ENCODE assay signal across 9 cellular contexts in genomic region chr6:3748208-3748701, GRCh38. TPM values are rescaled to one million over a fixed set of nuclear protein-coding genes. Genes with fewer than 3 reads are reported as not detected.
A peak's percentile ranks its signal among the peaks of the same experiment; 100 is the strongest.
DNase-seq lines count a peak whose midpoint lies in the region; ATAC-seq, FAIRE-seq and TF ChIP-seq lines count a peak whose summit lies in the region.
"Had no signal": no experiment of that assay in that cellular context is flagged by ENCODE, and none has a peak within 500 bp of the region (broad histone marks: within the 10 kb centered on the region; RNA-seq: fewer than 3 reads in every experiment).

No MANE protein-coding gene starts in this region.

- H3K9me1 ChIP-seq in endothelial cell of umbilical vein (replicated peaks; ENCODE audit: control insufficient read depth, extremely low read depth, insufficient read depth, low read length) = no peaks in the 10 kb centered on the region

- H3K9me3 ChIP-seq in endothelial cell of umbilical vein (replicated peaks; ENCODE audit: control insufficient read depth, insufficient read depth, low read length) = no peaks in the 10 kb centered on the region
- H3K9me3 ChIP-seq in testis = no peaks in the 10 kb centered on the region

- peak; percentile 30 for DNase-seq in NCI-H510A treated with DMSO at 0.1 percent for 48 hours (lab: John Stamatoyannopoulos, UW)
- no peak for DNase-seq in NCI-H510A (lab: John Stamatoyannopoulos, UW)
- DNase-seq in LNCaP clone FGC (ENCODE audit: low read depth) = peak; percentile 34
- DNase-seq in UCSD-AML1 (lab: John Stamatoyannopoulos, UW; ENCODE audit: unreplicated experiment) = peak; percentile 56
- peak; percentile 84 for DNase-seq in endothelial cell of umbilical vein (ENCODE audit: low read depth, low spot score)
- DNase-seq in mesothelial cell of epicardium (ENCODE audit: low spot score in 2 of 2, unreplicated experiment in 2 of 2) = peak in 1 of 2 experiments; percentile 26
- peak; percentile 73 for DNase-seq in testis

- H3K27me3 ChIP-seq in endothelial cell of umbilical vein (ENCODE audit: control insufficient read depth in 2 of 2, insufficient read depth in 2 of 2, low read length in 2 of 2) (no peaks in the 10 kb centered on the region), testis (no peaks in the 10 kb centered on the region)

- H4K20me1 ChIP-seq in endothelial cell of umbilical vein (replicated peaks; ENCODE audit: control insufficient read depth, extremely low read depth, insufficient read depth, low read length) = peaks cover 2% of the 10 kb centered on the region

- H3K27ac Mint-ChIP-seq in mesothelial cell of epicardium = peak overlapping the region; percentile 94

- no peak overlapping the region for H2AFZ ChIP-seq in endothelial cell of umbilical vein (ENCODE audit: low read depth, low read length)

- TF ChIP-seq POLR2A in endothelial cell of umbilical vein (IDR thresholded peaks at IDR 0.05; ENCODE audit: low read depth, low read length) (peak; percentile 59), testis (IDR thresholded peaks at IDR 0.05) (no peak)

- H3K79me2 ChIP-seq in endothelial cell of umbilical vein (ENCODE audit: control insufficient read depth, insufficient read depth, low read length) = peaks cover 85% of the 10 kb centered on the region

- dilution Hi-C loops in endothelial cell of umbilical vein (cut with MboI; ENCODE audit: extremely low pct_ligation_motif_present, low sequenced_read_pairs) = no loop called here

- WGBS in testis, 2 donors = 69% methylated on average over 10 of the region's 10 CpGs

- peak; percentile 92 for FAIRE-seq in endothelial cell of umbilical vein (lab: Jason Lieb, UNC)

- TF ChIP-seq CTCF in LNCaP clone FGC (IDR thresholded peaks at IDR 0.05; ENCODE audit: control insufficient read depth, extremely low read depth, insufficient read depth) (peak; percentile 64), endothelial cell of umbilical vein (IDR thresholded peaks at IDR 0.05; ENCODE audit: extremely low read depth in 1 of 2, insufficient read depth in 1 of 2, low read depth in 1 of 2, low read length in 2 of 2) (peak; percentile 60 to 85), mesothelial cell of epicardium (IDR thresholded peaks at IDR 0.05; ENCODE audit: unreplicated experiment) (no peak), testis (IDR thresholded peaks at IDR 0.05) (peak in 2 of 3 experiments; percentile 49 to 53)

- POLR2A ChIA-PET in endothelial cell of umbilical vein (lab: Charles Lee) = interaction anchor here (0.9 to 2.9 kb wide), 4 partner anchors 49 to 165 kb away, joined by 3 to 15 read pairs (median 8); no protein-coding TSS in a partner anchor

- ATAC-seq in HG03097 (IDR thresholded peaks at IDR 0.05; ENCODE audit: low FRiP score, unreplicated experiment) = no peak

- no peaks in the 10 kb centered on the region for H3K27me3 Mint-ChIP-seq in mesothelial cell of epicardium (ENCODE audit: low read depth)

- H3K4me1 ChIP-seq in endothelial cell of umbilical vein (ENCODE audit: control insufficient read depth, extremely low read depth, insufficient read depth, low read length) = peaks cover 68% of the 10 kb centered on the region
- peaks cover 19% of the 10 kb centered on the region for H3K4me1 ChIP-seq in testis

- intact Hi-C loops in endothelial cell of umbilical vein (cut with micrococcal nuclease) (loop anchor here (1.0 to 10.0 kb wide), 7 partner anchors 48 to 387 kb away; partner anchors contain the start of gene ECI2), testis (cut with DNase I; ENCODE audit: low total_unique reads) (loop anchor here (10.0 kb wide), 2 partner anchors 77 to 247 kb away; no protein-coding TSS in a partner anchor)

- H3K4me3 ChIP-seq in LNCaP clone FGC (ENCODE audit: low read depth, low read length) (no peak overlapping the region), endothelial cell of umbilical vein (replicated peaks in 1 of 3; ENCODE audit: insufficient read depth in 1 of 3, low read depth in 1 of 3, low read length in 3 of 3) (peak overlapping the region in 2 of 3 experiments; percentile 89 to 96), testis (no peak overlapping the region)

- peaks cover 52% of the 10 kb centered on the region for H3K4me1 Mint-ChIP-seq in mesothelial cell of epicardium

- peak overlapping the region; percentile 71 for H3K4me2 ChIP-seq in endothelial cell of umbilical vein (ENCODE audit: insufficient read depth, low read length)

- peak overlapping the region; percentile 84 for H3K4me3 Mint-ChIP-seq in mesothelial cell of epicardium

- H3K9me3 Mint-ChIP-seq in mesothelial cell of epicardium = no peaks in the 10 kb centered on the region
- H3K9me3 Mint-ChIP-seq: CD4-positive, alpha-beta memory T cell had no signal

- peak overlapping the region; percentile 100 for H3K9ac ChIP-seq in endothelial cell of umbilical vein (replicated peaks; ENCODE audit: extremely low read depth, insufficient read depth, low read length)

- no peaks in the 10 kb centered on the region for H3K36me3 Mint-ChIP-seq in mesothelial cell of epicardium
- H3K36me3 Mint-ChIP-seq: CD4-positive, alpha-beta memory T cell had no signal

- CTCF ChIA-PET in endothelial cell of umbilical vein (lab: Charles Lee) = interaction anchor here (0.7 to 3.7 kb wide), 23 partner anchors 23 to 260 kb away, joined by 3 to 75 read pairs (median 4); partner anchors contain the start of gene FAM50B

- no TSS peak for BruUV-seq in endothelial cell of umbilical vein (replicated peaks; lab: Mats Ljungman, UMichigan)

- H3K27ac ChIP-seq in endothelial cell of umbilical vein (ENCODE audit: insufficient read depth, low read depth, low read length) (peak overlapping the region; percentile 99), testis (no peak overlapping the region)

- H3K36me3 ChIP-seq in endothelial cell of umbilical vein (ENCODE audit: control insufficient read depth in 2 of 2, extremely low read depth in 1 of 2, insufficient read depth in 2 of 2, low read length in 2 of 2) (peaks cover 3 to 17% of the 10 kb centered on the region in 2 experiments), testis (ENCODE audit: low read depth, missing control alignments) (no peaks in the 10 kb centered on the region)

TF ChIP-seq in endothelial cell of umbilical vein, 7 proteins besides CTCF, POLR2A, EP300 and RAD21:
- no peak for TF ChIP-seq MAX (IDR thresholded peaks at IDR 0.05; ENCODE audit: insufficient read depth, insufficient read length)
- peak; percentile 27 for TF ChIP-seq POLR2AphosphoS5 (IDR thresholded peaks at IDR 0.05; ENCODE audit: insufficient read depth, low read depth, low read length)
- TF ChIP-seq FOS (IDR thresholded peaks at IDR 0.05; ENCODE audit: borderline replicate concordance, insufficient read depth, low read length) = peak; percentile 54
TF ChIP-seq in endothelial cell of umbilical vein: peak in this region for 2.

RNA-seq across cellular contexts. Expression of gene PXDC1, which starts 3.3 kb away (rescaled TPM):
- 119 and 121 TPM in 2 replicates for total RNA-seq in endothelial cell of umbilical vein
- polyA plus RNA-seq in endothelial cell of umbilical vein = 60.9 and 65.2 TPM in 2 replicates
- 42.0 and 51.0 TPM in 2 replicates for polyA plus RNA-seq in endothelial cell of umbilical vein (2011; cell fraction: cytosol; rRNA removed)
- polyA plus RNA-seq in endothelial cell of umbilical vein (2011; cell fraction: nucleus; rRNA removed) = 71.1 and 99.1 TPM in 2 replicates
- polyA plus RNA-seq in endothelial cell of umbilical vein (2012) = 82.1 and 86.7 TPM in 2 replicates
- 45.8 and 47.4 TPM in 2 replicates for polyA minus RNA-seq in endothelial cell of umbilical vein
- 3.8 TPM for polyA minus RNA-seq in endothelial cell of umbilical vein (2011; cell fraction: cytosol; rRNA and poly(A)+ RNA removed)
- 26.0 and 56.3 TPM in 2 replicates for polyA minus RNA-seq in endothelial cell of umbilical vein (2011; cell fraction: nucleus; rRNA and poly(A)+ RNA removed)
- 33.1 to 34.5 TPM (median 33.8 TPM) in 3 replicates for total RNA-seq in mesothelial cell of epicardium
- 10 to 100 TPM; 14.3 to 38.2 TPM for total RNA-seq in testis
- polyA plus RNA-seq in testis (ENCODE audit: insufficient read depth, low read depth, low replicate concordance) = 16.9 TPM
- polyA plus RNA-seq: CD4-positive, alpha-beta memory T cell had no signal

Comparison
In these comparisons a context has a peak if more than half of its experiments do, and no peak if none do; other contexts are left out.
1. H3K4me3 ChIP-seq: peak in endothelial cell of umbilical vein (2 of 3); none in LNCaP clone FGC (single experiment) and testis (0 of 2).